1 cellular context compared by ENCODE assay signal in genomic region chr3:150081084-150081483, GRCh38.
TF ChIP-seq lines count a peak whose summit lies in the region.

No MANE protein-coding gene starts in this region.

TF ChIP-seq in IMR-90, 13 proteins besides CTCF, POLR2A, EP300 and RAD21 (continued from another document):
- TF ChIP-seq ELK1 (IDR thresholded peaks at IDR 0.05; ENCODE audit: borderline replicate concordance, low read depth, low read length) (no peak), MAZ (IDR thresholded peaks at IDR 0.05; ENCODE audit: borderline replicate concordance, low read depth, low read length) (no peak), MAFK (IDR thresholded peaks at IDR 0.05; ENCODE audit: low read depth, low read length) (no peak), CHD1 (IDR thresholded peaks at IDR 0.05; ENCODE audit: low read depth, low read length) (no peak)
